In genomic region chr12:67042697-67043131, GRCh38 we compare ENCODE assay signal across 1 cellular context.
TF ChIP-seq lines count a peak whose summit lies in the region.

No MANE protein-coding gene starts in this region.

TF ChIP-seq in GM23338, 12 proteins besides CTCF, POLR2A, EP300 and RAD21 (continued from another document):
- peak; percentile 45; the same call in 1 of the 2 replicates for TF ChIP-seq ZNF462 (CRISPR knock-in tag; IDR thresholded peaks at IDR 0.05)
TF ChIP-seq in GM23338: peak in this region for 1.
